ENCODE assay signal across 21 cellular contexts in genomic region chr3:65677486-65677885, GRCh38.
DNase-seq lines count a peak whose midpoint lies in the region; ATAC-seq and TF ChIP-seq lines count a peak whose summit lies in the region.
"Had no signal": no experiment of that assay in that cellular context is flagged by ENCODE, and none has a peak within 500 bp of the region (broad histone marks: within the 10 kb centered on the region; RNA-seq: fewer than 3 reads in every experiment).

No MANE protein-coding gene starts in this region.

- CTCF ChIA-PET in WTC11 (lab: Charles Lee) = interaction anchor here (0.5 to 1.4 kb wide), 3 partner anchors 12 to 74 kb away, joined by 3 to 5 read pairs (median 4); no protein-coding TSS in a partner anchor

- no peak for TF ChIP-seq POLR2A in vagina (IDR thresholded peaks at IDR 0.05)

- H3K36me3 Mint-ChIP-seq in WTC11 = no peaks in the 10 kb centered on the region
- no peaks in the 10 kb centered on the region for H3K36me3 Mint-ChIP-seq in neural crest cell (ENCODE audit: low read depth)
- H3K36me3 Mint-ChIP-seq: CD4-positive, CD25-positive, alpha-beta regulatory T cell; CD8-positive, alpha-beta memory T cell had no signal

- intact Hi-C loops in vagina (cut with DNase I) = no loop called here

- ATAC-seq in WTC11 (no peak), GM18520 (IDR thresholded peaks at IDR 0.05; ENCODE audit: unreplicated experiment) (no peak), GM19397 (IDR thresholded peaks at IDR 0.05; ENCODE audit: unreplicated experiment) (no peak)
- ATAC-seq: HCT116 had no signal

- in situ Hi-C loops in ACHN (cut with HindIII; ENCODE audit: low pct_ligation_motif_present, low pct_unique_long_range_greater_than_20kb, low sequenced_read_pairs) = no loop called here

- H3K9me3 ChIP-seq in vagina = no peaks in the 10 kb centered on the region
- H3K9me3 ChIP-seq: BE2C, Caco-2 had no signal

- no peak overlapping the region for H3K4me3 Mint-ChIP-seq in WTC11
- H3K4me3 Mint-ChIP-seq in neural crest cell = peak overlapping the region; percentile 18
- H3K4me3 Mint-ChIP-seq: CD4-positive, CD25-positive, alpha-beta regulatory T cell; CD8-positive, alpha-beta memory T cell; HFFc6 had no signal

- TF ChIP-seq CTCF in WTC11 (IDR thresholded peaks at IDR 0.05) = no peak
- no peak for TF ChIP-seq CTCF in neural crest cell (conservative IDR thresholded peaks at IDR 0.05)
- no peak for TF ChIP-seq CTCF in vagina (IDR thresholded peaks at IDR 0.05)

- POLR2A ChIA-PET in WTC11 (lab: Charles Lee) = no interaction called here

- H3K36me3 ChIP-seq in vagina = no peaks in the 10 kb centered on the region
- H3K36me3 ChIP-seq: BE2C had no signal

- H3K4me1 ChIP-seq in vagina = no peaks in the 10 kb centered on the region
- H3K4me1 ChIP-seq: BE2C, Caco-2 had no signal

- H3K27me3 ChIP-seq in vagina = no peaks in the 10 kb centered on the region
- H3K27me3 ChIP-seq: BE2C had no signal

- H3K9me3 Mint-ChIP-seq in WTC11 (no peaks in the 10 kb centered on the region), neural crest cell (no peaks in the 10 kb centered on the region)
- H3K9me3 Mint-ChIP-seq: HFFc6 had no signal

- H3K4me1 Mint-ChIP-seq in WTC11 = peaks cover 33% of the 10 kb centered on the region
- H3K4me1 Mint-ChIP-seq in neural crest cell = peaks cover 58% of the 10 kb centered on the region
- H3K4me1 Mint-ChIP-seq: CD4-positive, CD25-positive, alpha-beta regulatory T cell; CD8-positive, alpha-beta memory T cell had no signal

- DNase-seq in ACHN (peak; percentile 57), WTC11 (ENCODE audit: low spot score) (no peak), glomerular visceral epithelial cell (ENCODE audit: extremely low spot score) (peak; percentile 38), neural crest cell (ENCODE audit: low read depth, low spot score) (no peak), vagina (ENCODE audit: extremely low spot score in 2 of 2) (no peak), COLO668 (lab: John Stamatoyannopoulos, UW; ENCODE audit: unreplicated experiment) (no peak)
- DNase-seq: 8988T; BE2C; C1 segment of cervical spinal cord; Caco-2; CD4-positive, CD25-positive, alpha-beta regulatory T cell; CD8-positive, alpha-beta memory T cell; GDM1; GOT3; H7; HFFc6 had no signal

- H3K4me3 ChIP-seq in vagina = no peak overlapping the region

- H3K27ac Mint-ChIP-seq in WTC11 (peak overlapping the region; percentile 9; the same call in 1 of the 2 replicates), neural crest cell (ENCODE audit: unreplicated experiment) (peak overlapping the region; percentile 36)
- H3K27ac Mint-ChIP-seq: CD8-positive, alpha-beta memory T cell; HFFc6 had no signal

- H3K27ac ChIP-seq in vagina = no peak overlapping the region
- H3K27ac ChIP-seq: HL-60, KMS-11 had no signal

- H3K27me3 Mint-ChIP-seq in WTC11 (ENCODE audit: low read depth) (no peaks in the 10 kb centered on the region), neural crest cell (ENCODE audit: low read depth) (no peaks in the 10 kb centered on the region)
- H3K27me3 Mint-ChIP-seq: CD4-positive, CD25-positive, alpha-beta regulatory T cell; CD8-positive, alpha-beta memory T cell had no signal

TF ChIP-seq in WTC11, 78 proteins besides CTCF, POLR2A, EP300 and RAD21:
- TF ChIP-seq PRDM15 (CRISPR knock-in tag; IDR thresholded peaks at IDR 0.05) (no peak), EMX1 (CRISPR knock-in tag; IDR thresholded peaks at IDR 0.05) (no peak), NFYB (CRISPR knock-in tag; conservative IDR thresholded peaks at IDR 0.05; ENCODE audit: low read depth) (no peak), KAT7 (CRISPR knock-in tag; IDR thresholded peaks at IDR 0.05; ENCODE audit: borderline replicate concordance) (no peak), SP1 (CRISPR knock-in tag; conservative IDR thresholded peaks at IDR 0.05) (no peak), ZNF512 (CRISPR knock-in tag; IDR thresholded peaks at IDR 0.05; ENCODE audit: borderline replicate concordance) (no peak)

Comparison
In these comparisons a context has a peak if more than half of its experiments do, and no peak if none do; other contexts are left out.
1. DNase-seq: peak in ACHN (single experiment) and glomerular visceral epithelial cell (single experiment); none in WTC11 (single experiment), neural crest cell (single experiment), vagina (0 of 2) and COLO668 (single experiment).